Comparison of ENCODE assay signal across 8 cellular contexts in genomic region chr5:119397518-119398380, GRCh38. TPM values are rescaled to one million over a fixed set of nuclear protein-coding genes. Genes with fewer than 3 reads are reported as not detected.
DNase-seq lines count a peak whose midpoint lies in the region; ATAC-seq and TF ChIP-seq lines count a peak whose summit lies in the region.

No MANE protein-coding gene starts in this region.

- H3K27me3 Mint-ChIP-seq in IgD-negative memory B cell, result no peaks in the 10 kb centered on the region
- no peaks in the 10 kb centered on the region for H3K27me3 Mint-ChIP-seq in central memory CD8-positive, alpha-beta T cell

- peak overlapping the region; percentile 69 to 77 (median 76) for H3K27ac Mint-ChIP-seq in IgD-negative memory B cell
- H3K27ac Mint-ChIP-seq in central memory CD8-positive, alpha-beta T cell (ENCODE audit: low read depth), result peak overlapping the region; percentile 49

- no peak overlapping the region for H3K4me3 ChIP-seq in suprapubic skin

- peak overlapping the region; percentile 74 for H3K27ac ChIP-seq in suprapubic skin

- no peaks in the 10 kb centered on the region for H3K9me3 ChIP-seq in suprapubic skin

- no peaks in the 10 kb centered on the region for H3K27me3 ChIP-seq in suprapubic skin

- peak; percentile 55 for ATAC-seq in GM21529 (IDR thresholded peaks at IDR 0.05; ENCODE audit: unreplicated experiment)
- ATAC-seq in central memory CD8-positive, alpha-beta T cell (replicated peaks; ENCODE audit: extremely low read depth, poor library complexity, severe bottlenecking), result no peak

- H3K4me1 Mint-ChIP-seq in IgD-negative memory B cell, result peaks cover 51 to 63% (median 58%) of the 10 kb centered on the region in 3 donors
- peaks cover 48% of the 10 kb centered on the region for H3K4me1 Mint-ChIP-seq in central memory CD8-positive, alpha-beta T cell

- no peaks in the 10 kb centered on the region for H3K9me3 Mint-ChIP-seq in IgD-negative memory B cell
- H3K9me3 Mint-ChIP-seq in central memory CD8-positive, alpha-beta T cell, result no peaks in the 10 kb centered on the region

- TF ChIP-seq CTCF in GM13976 (IDR thresholded peaks at IDR 0.05; ENCODE audit: borderline replicate concordance, control extremely low read depth, extremely low read depth, insufficient read depth, missing control alignments) (no peak), suprapubic skin (IDR thresholded peaks at IDR 0.05) (no peak)

- TF ChIP-seq POLR2A in suprapubic skin (IDR thresholded peaks at IDR 0.05), result no peak

- peaks cover 7% of the 10 kb centered on the region for H3K36me3 Mint-ChIP-seq in IgD-negative memory B cell
- H3K36me3 Mint-ChIP-seq in central memory CD8-positive, alpha-beta T cell (ENCODE audit: insufficient read depth), result peaks cover 21% of the 10 kb centered on the region

- whole genome bisulfite sequencing in suprapubic skin, result 56% methylated on average over 10 of the region's 10 CpGs

- peaks cover 30% of the 10 kb centered on the region for H3K4me1 ChIP-seq in suprapubic skin

- no peak for TF ChIP-seq EP300 in suprapubic skin (IDR thresholded peaks at IDR 0.05)

- DNase-seq in GM13976 (ENCODE audit: low spot score) (peak; percentile 16), suprapubic skin (ENCODE audit: low spot score in 2 of 2) (no peak), NCI-H2081 (lab: John Stamatoyannopoulos, UW) (no peak), NCI-H1417 treated with DMSO at 0.1 percent for 48 hours (lab: John Stamatoyannopoulos, UW) (no peak), HuH-7.5 (ENCODE audit: low spot score) (no peak)
- DNase-seq in central memory CD8-positive, alpha-beta T cell (ENCODE audit: low spot score in 2 of 2), result no peak

- H3K4me3 Mint-ChIP-seq in IgD-negative memory B cell, result peak overlapping the region in 2 of 4 donors; percentile 51 to 75
- no peak overlapping the region for H3K4me3 Mint-ChIP-seq in central memory CD8-positive, alpha-beta T cell

- in situ Hi-C loops in GM13976 (cut with MboI; ENCODE audit: low sequenced_read_pairs, unreplicated experiment), result no loop called here

- H3K36me3 ChIP-seq in suprapubic skin, result no peaks in the 10 kb centered on the region

RNA-seq across cellular contexts. Expression of gene TNFAIP8, which starts 41.9 kb away (rescaled TPM):
- 285 TPM for polyA plus RNA-seq in IgD-negative memory B cell
- 10 to 100 TPM; 37.2 to 49.1 (median 43.3) TPM for total RNA-seq in suprapubic skin

RNA-seq across cellular contexts. Expression of gene HSD17B4, which starts 54.5 kb away (rescaled TPM):
- 117 TPM for polyA plus RNA-seq in IgD-negative memory B cell
- total RNA-seq in suprapubic skin, result 100 to 1,000 TPM; 128 to 268 (median 139) TPM
